ENCODE assay signal across 8 cellular contexts in genomic region chr5:150779397-150780179, GRCh38. TPM values are rescaled to one million over a fixed set of nuclear protein-coding genes. Genes with fewer than 3 reads are reported as not detected.
DNase-seq lines count a peak whose midpoint lies in the region; ATAC-seq and TF ChIP-seq lines count a peak whose summit lies in the region.

No MANE protein-coding gene starts in this region.

- peak overlapping the region; percentile 91 for H3K4me3 ChIP-seq in AG04449 (ENCODE audit: low read depth, low read length)
- peak overlapping the region; percentile 74 to 85 for H3K4me3 ChIP-seq in HCT116 (replicated peaks in 1 of 2; ENCODE audit: low read depth in 1 of 2, low read length in 2 of 2)
- H3K4me3 ChIP-seq in iPS-20b (ENCODE audit: low read length), result peak overlapping the region; percentile 90
- H3K4me3 ChIP-seq in thoracic aorta, result peak overlapping the region; percentile 89

- H3K4me2 ChIP-seq in HCT116 (ENCODE audit: low read length), result peak overlapping the region; percentile 94

- intact Hi-C loops in HCT116 (cut with micrococcal nuclease), result loop anchor here (2.0 to 10.0 kb wide), 3 partner anchors 21 to 325 kb away; partner anchors contain the start of gene DCTN4
- intact Hi-C loops in posterior vena cava (cut with DNase I), result no loop called here

- RAD21 ChIA-PET in HCT116 (lab: Charles Lee; ENCODE audit: low non-redundant PET in 1 of 2, low total read pairs in 2 of 2, uncharacterized antibody in 2 of 2, unreplicated experiment in 2 of 2), result no interaction called here

- peaks cover 38% of the 10 kb centered on the region for H3K36me3 Mint-ChIP-seq in activated CD8-positive, alpha-beta T cell treated with anti-CD3 and anti-CD28 coated beads, Interleukin-2, amount 10 ng/mL, durations not matched to agents 7 days and 5 days (ENCODE audit: low read depth)

- H3K36me3 ChIP-seq in HCT116 (ENCODE audit: control insufficient read depth in 1 of 2, insufficient read depth in 2 of 2, low read length in 2 of 2) (no peaks in the 10 kb centered on the region), iPS-20b (ENCODE audit: insufficient read depth, low read depth, low read length) (no peaks in the 10 kb centered on the region; the same call in 1 of the 2 replicates), thoracic aorta (no peaks in the 10 kb centered on the region)

- CTCF ChIA-PET in AG04449 (lab: Yijun Ruan, JAX), result interaction anchor here (0.8 to 3.8 kb wide), 10 partner anchors 9 to 320 kb away, joined by 3 to 23 read pairs (median 4); partner anchors contain the start of gene IRGM
- CTCF ChIA-PET in HCT116 (lab: Charles Lee), result interaction anchor here (0.6 to 0.7 kb wide), 3 partner anchors 155 to 306 kb away, joined by 3 read pairs; no protein-coding TSS in a partner anchor
- CTCF ChIA-PET in activated CD8-positive, alpha-beta T cell treated with anti-CD3 and anti-CD28 coated beads, Interleukin-2, amount 10 ng/mL, durations not matched to agents 7 days and 5 days (lab: Charles Lee), result interaction anchor here (0.7 to 8.2 kb wide), 20 partner anchors 8 to 371 kb away, joined by 3 to 107 read pairs (median 10); partner anchors contain the start of genes DCTN4, IRGM and RBM22

- no peaks in the 10 kb centered on the region for H3K9me2 ChIP-seq in HCT116 (ENCODE audit: insufficient read depth)

- peak overlapping the region; percentile 89 for H3K27ac ChIP-seq in HCT116 (ENCODE audit: low read depth, low read length)
- H3K27ac ChIP-seq in iPS-20b (ENCODE audit: low read length), result no peak overlapping the region
- peak overlapping the region; percentile 96 to 98 for H3K27ac ChIP-seq in thoracic aorta

- ATAC-seq in HCT116 (no peak), thoracic aorta (ENCODE audit: insufficient number of reproducible peaks, low FRiP score, low read depth) (no peak)
- no peak for ATAC-seq in activated CD8-positive, alpha-beta T cell treated with anti-CD3 and anti-CD28 coated beads, Interleukin-2, amount 10 ng/mL, durations not matched to agents 7 days and 5 days

- H3K4me3 Mint-ChIP-seq in activated CD8-positive, alpha-beta T cell treated with anti-CD3 and anti-CD28 coated beads, Interleukin-2, amount 10 ng/mL, durations not matched to agents 7 days and 5 days, result peak overlapping the region; percentile 97

- H3K27ac Mint-ChIP-seq in activated CD8-positive, alpha-beta T cell treated with anti-CD3 and anti-CD28 coated beads, Interleukin-2, amount 10 ng/mL, durations not matched to agents 7 days and 5 days, result peak overlapping the region; percentile 90

- no peak for TF ChIP-seq POLR2A in HCT116 (IDR thresholded peaks at IDR 0.05; ENCODE audit: borderline replicate concordance, extremely low read depth, insufficient read depth, insufficient read length)

- no peaks in the 10 kb centered on the region for H3K27me3 Mint-ChIP-seq in activated CD8-positive, alpha-beta T cell treated with anti-CD3 and anti-CD28 coated beads, Interleukin-2, amount 10 ng/mL, durations not matched to agents 7 days and 5 days (ENCODE audit: low read depth)

- peaks cover 67% of the 10 kb centered on the region for H3K4me1 Mint-ChIP-seq in activated CD8-positive, alpha-beta T cell treated with anti-CD3 and anti-CD28 coated beads, Interleukin-2, amount 10 ng/mL, durations not matched to agents 7 days and 5 days (ENCODE audit: low read depth)

- peaks cover 50% of the 10 kb centered on the region for H3K79me2 ChIP-seq in HCT116 (ENCODE audit: insufficient read depth, low read length)

- TF ChIP-seq CTCF in AG04449 (IDR thresholded peaks at IDR 0.05; ENCODE audit: insufficient read depth, low read length, missing control alignments) (no peak), HCT116 (IDR thresholded peaks at IDR 0.05 in 2 of 3, conservative IDR thresholded peaks at IDR 0.05 in 1 of 3; ENCODE audit: borderline replicate concordance in 1 of 3, insufficient read depth in 1 of 3, low read depth in 2 of 3, low read length in 2 of 3) (no peak), thoracic aorta (IDR thresholded peaks at IDR 0.05) (no peak)

- no peak for TF ChIP-seq RAD21 in HCT116 (IDR thresholded peaks at IDR 0.05; ENCODE audit: low read depth)

- DNase-seq in AG04449 (ENCODE audit: low read depth, low spot score) (no peak), HCT116 (ENCODE audit: low read depth, low spot score) (no peak), thoracic aorta (ENCODE audit: low spot score) (no peak), COR-L47 (lab: John Stamatoyannopoulos, UW) (no peak), midbrain (lab: John Stamatoyannopoulos, UW) (no peak), posterior vena cava (ENCODE audit: low spot score) (no peak)
- no peak for DNase-seq in activated CD8-positive, alpha-beta T cell treated with anti-CD3 and anti-CD28 coated beads, Interleukin-2, amount 10 ng/mL, durations not matched to agents 7 days and 5 days

- H3K27me3 ChIP-seq in HCT116 (ENCODE audit: insufficient read depth, low read length), result no peaks in the 10 kb centered on the region
- peaks cover 47% of the 10 kb centered on the region for H3K27me3 ChIP-seq in iPS-20b (ENCODE audit: insufficient read depth, low read length)
- H3K27me3 ChIP-seq in thoracic aorta (replicated peaks; ENCODE audit: insufficient read depth), result no peaks in the 10 kb centered on the region

- H3K9me3 Mint-ChIP-seq in activated CD8-positive, alpha-beta T cell treated with anti-CD3 and anti-CD28 coated beads, Interleukin-2, amount 10 ng/mL, durations not matched to agents 7 days and 5 days (ENCODE audit: insufficient read depth), result no peaks in the 10 kb centered on the region

- POLR2A ChIA-PET in AG04449 (lab: Yijun Ruan, JAX) (interaction anchor here (0.5 to 4.1 kb wide), 2 partner anchors 10 to 1488 kb away, joined by 3 to 35 read pairs; no protein-coding TSS in a partner anchor), HCT116 (lab: Charles Lee) (interaction anchor here (0.6 to 1.4 kb wide), 4 partner anchors 8 to 818 kb away, joined by 3 to 7 read pairs (median 4); partner anchors contain the start of gene DCTN4)
- POLR2A ChIA-PET in activated CD8-positive, alpha-beta T cell treated with anti-CD3 and anti-CD28 coated beads, Interleukin-2, amount 10 ng/mL, durations not matched to agents 7 days and 5 days (lab: Charles Lee), result interaction anchor here (0.9 to 7.4 kb wide), 7 partner anchors 13 to 122 kb away, joined by 3 to 52 read pairs (median 5); partner anchors contain the start of genes DCTN4, IRGM and RBM22

- no TSS peak for BruUV-seq in HCT116 (replicated peaks; lab: Mats Ljungman, UMichigan)

- H4K20me1 ChIP-seq in HCT116 (ENCODE audit: insufficient read depth), result no peaks in the 10 kb centered on the region

- H2AFZ ChIP-seq in HCT116 (ENCODE audit: low read depth, low read length, poor library complexity, severe bottlenecking), result no peak overlapping the region

- peaks cover 49 to 67% of the 10 kb centered on the region in 2 experiments for H3K4me1 ChIP-seq in HCT116 (ENCODE audit: control insufficient read depth in 1 of 2, insufficient read depth in 2 of 2, low read length in 2 of 2)
- H3K4me1 ChIP-seq in iPS-20b (ENCODE audit: insufficient read depth, low read length), result peaks cover 42% of the 10 kb centered on the region
- peaks cover 44 to 54% of the 10 kb centered on the region in 2 donors for H3K4me1 ChIP-seq in thoracic aorta (ENCODE audit: control insufficient read depth in 1 of 2, low read depth in 2 of 2)

- peak overlapping the region; percentile 73 for H3K9ac ChIP-seq in HCT116 (ENCODE audit: low read length)
- H3K9ac ChIP-seq in iPS-20b (ENCODE audit: low read depth, low read length), result peak overlapping the region; percentile 91

- H3K9me3 ChIP-seq in HCT116 (ENCODE audit: control insufficient read depth in 1 of 2, insufficient read depth in 1 of 2, low read depth in 1 of 2, low read length in 2 of 2) (no peaks in the 10 kb centered on the region), iPS-20b (ENCODE audit: insufficient read depth, low read depth, low read length) (no peaks in the 10 kb centered on the region), thoracic aorta (no peaks in the 10 kb centered on the region)

TF ChIP-seq in HCT116, 20 proteins besides CTCF, POLR2A, EP300 and RAD21 (continues in another document):
- TF ChIP-seq POLR2AphosphoS5 (IDR thresholded peaks at IDR 0.05; ENCODE audit: low read depth, low read length) (no peak), ZFX (IDR thresholded peaks at IDR 0.05) (no peak), EZH2phosphoT487 (IDR thresholded peaks at IDR 0.05; ENCODE audit: borderline replicate concordance) (no peak), CEBPB (IDR thresholded peaks at IDR 0.05; ENCODE audit: low read depth) (no peak), SP1 (IDR thresholded peaks at IDR 0.05; ENCODE audit: low read depth) (no peak), SIN3A (IDR thresholded peaks at IDR 0.05; ENCODE audit: low read depth) (no peak), EZH2 (IDR thresholded peaks at IDR 0.05) (no peak), MAX (IDR thresholded peaks at IDR 0.05) (no peak), ZNF274 (IDR thresholded peaks at IDR 0.05; ENCODE audit: low read depth, low read length) (no peak)

RNA-seq across cellular contexts. Expression of gene SMIM3, which starts 1.0 kb away (rescaled TPM):
- 35.4 TPM for total RNA-seq in HCT116 (2021; ENCODE audit: unreplicated experiment)
- 25.0 and 29.9 TPM in 2 replicates for polyA plus RNA-seq in HCT116 (2012)
- total RNA-seq in activated CD8-positive, alpha-beta T cell treated with anti-CD3 and anti-CD28 coated beads, Interleukin-2, amount 10 ng/mL, durations not matched to agents 7 days and 5 days, result 10 to 100 TPM; 16.4 to 16.7 TPM
- 10 to 100 TPM; 28.4 to 46.4 TPM for total RNA-seq in thoracic aorta
- total RNA-seq in posterior vena cava, result 10 to 100 TPM; 22.9 to 32.5 TPM

RNA-seq across cellular contexts. Expression of gene DCTN4, which starts 20.8 kb away (rescaled TPM):
- 78.8 TPM for total RNA-seq in HCT116 (2021; ENCODE audit: unreplicated experiment)
- polyA plus RNA-seq in HCT116 (2012), result 34.0 and 42.6 TPM in 2 replicates
- 10 to 100 TPM; 35.0 to 35.4 TPM for total RNA-seq in activated CD8-positive, alpha-beta T cell treated with anti-CD3 and anti-CD28 coated beads, Interleukin-2, amount 10 ng/mL, durations not matched to agents 7 days and 5 days
- 10 to 100 TPM; 37.9 to 49.0 TPM for total RNA-seq in thoracic aorta
- 10 to 100 TPM; 58.7 to 61.6 TPM for total RNA-seq in posterior vena cava
